ENCODE assay signal across 9 cellular contexts in genomic region chr4:681736-682451, GRCh38. TPM values are rescaled to one million over a fixed set of nuclear protein-coding genes. Genes with fewer than 3 reads are reported as not detected.
DNase-seq lines count a peak whose midpoint lies in the region; ATAC-seq and TF ChIP-seq lines count a peak whose summit lies in the region.
"Had no signal": no experiment of that assay in that cellular context is flagged by ENCODE, and none has a peak within 500 bp of the region (broad histone marks: within the 10 kb centered on the region; RNA-seq: fewer than 3 reads in every experiment).

No MANE protein-coding gene starts in this region.

- H3K27me3 ChIP-seq in CD4-positive, alpha-beta T cell (ENCODE audit: control insufficient read depth, insufficient read depth, low read length): no peaks in the 10 kb centered on the region
- H3K27me3 ChIP-seq in H9 (ENCODE audit: insufficient read depth, low read length) (no peaks in the 10 kb centered on the region), right lobe of liver (no peaks in the 10 kb centered on the region), MM.1S (replicated peaks; ENCODE audit: insufficient read depth, low read length) (no peaks in the 10 kb centered on the region)

- POLR2A ChIA-PET in CD4-positive, alpha-beta T cell (lab: Charles Lee): interaction anchor here (0.5 kb wide), 1 partner anchor 62 kb away, joined by 3 read pairs; no protein-coding TSS in a partner anchor
- POLR2A ChIA-PET in WTC11 (lab: Charles Lee): no interaction called here

- no peak overlapping the region for H3K27ac ChIP-seq in CD4-positive, alpha-beta T cell (ENCODE audit: low read depth, low read length)
- H3K27ac ChIP-seq in H9 (ENCODE audit: insufficient read length, low read depth, low read length) (no peak overlapping the region), right lobe of liver (no peak overlapping the region), MM.1S (ENCODE audit: low read length) (no peak overlapping the region)

- H2BK15ac ChIP-seq in H9 (ENCODE audit: low read depth, low read length): no peak overlapping the region

- H3K4me3 ChIP-seq in right lobe of liver: peak overlapping the region in 1 of 3 donors; percentile 26
- no peak overlapping the region for H3K4me3 ChIP-seq in MM.1S (ENCODE audit: low read length)

- no peaks in the 10 kb centered on the region for H3K79me1 ChIP-seq in H9 (ENCODE audit: insufficient read depth, low read depth, low read length, poor library complexity, severe bottlenecking)

- peaks cover 5% of the 10 kb centered on the region for H3K23me2 ChIP-seq in H9 (ENCODE audit: insufficient read length, low read depth, low read length, poor library complexity, severe bottlenecking)

- no peak overlapping the region for H2BK120ac ChIP-seq in H9 (ENCODE audit: low read depth, low read length, poor library complexity, severe bottlenecking)

- H2BK12ac ChIP-seq in H9 (ENCODE audit: insufficient read length, low read depth, low read length): no peak overlapping the region

- peaks cover 12% of the 10 kb centered on the region for H3K27me3 Mint-ChIP-seq in CD4-positive, alpha-beta T cell
- peaks cover 13% of the 10 kb centered on the region for H3K27me3 Mint-ChIP-seq in H9 (ENCODE audit: low read depth)
- no peaks in the 10 kb centered on the region for H3K27me3 Mint-ChIP-seq in WTC11 (ENCODE audit: low read depth)

- H3K4me3 Mint-ChIP-seq in CD4-positive, alpha-beta T cell: no peak overlapping the region
- H3K4me3 Mint-ChIP-seq in H9 (peak overlapping the region in 1 of 2 experiments; percentile 57; a peak in 1 of 5 replicates), WTC11 (no peak overlapping the region)
- H3K4me3 Mint-ChIP-seq: neural crest cell had no signal

- H3K4me2 ChIP-seq in H9 (ENCODE audit: insufficient read depth, insufficient read length, low read length) (no peak overlapping the region), MM.1S (ENCODE audit: low read depth, low read length) (no peak overlapping the region)

- no peak overlapping the region for H3K56ac ChIP-seq in H9 (ENCODE audit: insufficient read length, low read depth, low read length)

- no peaks in the 10 kb centered on the region for H3K4me1 Mint-ChIP-seq in CD4-positive, alpha-beta T cell (ENCODE audit: low read depth)
- H3K4me1 Mint-ChIP-seq in H9 (peaks cover 2 to 20% of the 10 kb centered on the region in 2 experiments), WTC11 (0 out of 2 replicates have a peak, but pooled peaks cover 6% of the 10 kb centered on the region)

- no peak overlapping the region for H4K91ac ChIP-seq in H9 (ENCODE audit: insufficient read length, low read depth, low read length)

- no peak overlapping the region for H4K5ac ChIP-seq in H9 (ENCODE audit: insufficient read length, low read depth, low read length)

- no peaks in the 10 kb centered on the region for H3K36me3 ChIP-seq in right lobe of liver
- H3K36me3 ChIP-seq in MM.1S (replicated peaks; ENCODE audit: insufficient read depth, low read length): no peaks in the 10 kb centered on the region

- intact Hi-C loops in CD4-positive, alpha-beta T cell (cut with DNase I, micrococcal nuclease): no loop called here
- intact Hi-C loops in right lobe of liver (cut with DNase I): no loop called here

- no peak for TF ChIP-seq CTCF in CD4-positive, alpha-beta T cell (IDR thresholded peaks at IDR 0.05)
- TF ChIP-seq CTCF in H9 (conservative IDR thresholded peaks at IDR 0.05) (no peak), WTC11 (IDR thresholded peaks at IDR 0.05) (no peak), right lobe of liver (IDR thresholded peaks at IDR 0.05) (no peak), MM.1S (IDR thresholded peaks at IDR 0.05; ENCODE audit: low read length) (no peak)

- no peak overlapping the region for H2AK5ac ChIP-seq in H9 (ENCODE audit: insufficient read length, low read length)

- no peaks in the 10 kb centered on the region for H3K36me3 Mint-ChIP-seq in CD4-positive, alpha-beta T cell (ENCODE audit: low read depth)
- H3K36me3 Mint-ChIP-seq in H9 (ENCODE audit: insufficient read depth in 1 of 3, low read depth in 3 of 3): no peaks in the 10 kb centered on the region; a peak in 3 of 7 replicates
- no peaks in the 10 kb centered on the region for H3K36me3 Mint-ChIP-seq in WTC11

- CTCF ChIA-PET in CD4-positive, alpha-beta T cell (lab: Charles Lee): no interaction called here
- CTCF ChIA-PET in WTC11 (lab: Charles Lee): interaction anchor here (1.3 to 2.9 kb wide), 3 partner anchors 8 to 79 kb away, joined by 4 to 35 read pairs (median 5); partner anchors contain the start of genes ATP5ME and MYL5

- H3K9me3 Mint-ChIP-seq in CD4-positive, alpha-beta T cell: no peaks in the 10 kb centered on the region
- no peaks in the 10 kb centered on the region; a peak in 1 of 5 replicates for H3K9me3 Mint-ChIP-seq in H9
- no peaks in the 10 kb centered on the region for H3K9me3 Mint-ChIP-seq in WTC11
- H3K9me3 Mint-ChIP-seq: neural crest cell had no signal

- no peaks in the 10 kb centered on the region for H3K9me3 ChIP-seq in CD4-positive, alpha-beta T cell (ENCODE audit: control insufficient read depth, low read length)
- H3K9me3 ChIP-seq in H9 (ENCODE audit: control insufficient read depth, low read depth, low read length): no peaks in the 10 kb centered on the region
- H3K9me3 ChIP-seq in right lobe of liver: no peaks in the 10 kb centered on the region
- no peaks in the 10 kb centered on the region for H3K9me3 ChIP-seq in MM.1S (replicated peaks; ENCODE audit: insufficient read depth, low read length)

- H3K4ac ChIP-seq in H9 (ENCODE audit: low read depth, low read length): no peak overlapping the region

- H2AFZ ChIP-seq in H9 (ENCODE audit: low read length) (no peak overlapping the region), MM.1S (ENCODE audit: low read length) (no peak overlapping the region)

- no peak overlapping the region for H2BK20ac ChIP-seq in H9 (ENCODE audit: low read depth, low read length, poor library complexity, severe bottlenecking)

- no peak overlapping the region for H3T11ph ChIP-seq in H9 (ENCODE audit: low read length)

- no CpG with 5 or more reads among the region's 58 CpGs for WGBS in H9 (ENCODE audit: extremely low coverage, insufficient read length, low lambda C conversion rate)
- 11% methylated on average over 13 of the region's 58 CpGs for WGBS in right lobe of liver (ENCODE audit: insufficient coverage, low coverage, low lambda C conversion rate, missing lambda C conversion rate)

- H3K27ac Mint-ChIP-seq in CD4-positive, alpha-beta T cell: no peak overlapping the region
- H3K27ac Mint-ChIP-seq in H9: no peak overlapping the region
- H3K27ac Mint-ChIP-seq in WTC11: no peak overlapping the region

- no peak overlapping the region for H3K9ac ChIP-seq in H9 (ENCODE audit: extremely low read depth, insufficient read length, low read length)
- H3K9ac ChIP-seq in MM.1S (ENCODE audit: low read length): no peak overlapping the region

- H3K9me2 ChIP-seq in MM.1S (replicated peaks; ENCODE audit: insufficient read depth, low read length): no peaks in the 10 kb centered on the region

- no peak overlapping the region for H4K8ac ChIP-seq in H9 (replicated peaks; ENCODE audit: insufficient read length, low read depth, low read length)

- no peak for TF ChIP-seq POLR2A in right lobe of liver (IDR thresholded peaks at IDR 0.05)

- no peaks in the 10 kb centered on the region for H3K4me1 ChIP-seq in H9 (ENCODE audit: insufficient read depth, low read length)
- peaks cover 0 to 11% (median 5%) of the 10 kb centered on the region in 4 donors for H3K4me1 ChIP-seq in right lobe of liver
- no peaks in the 10 kb centered on the region for H3K4me1 ChIP-seq in MM.1S (ENCODE audit: low read length)

- no peaks in the 10 kb centered on the region for H3K79me2 ChIP-seq in H9 (ENCODE audit: insufficient read depth, low read length)
- no peaks in the 10 kb centered on the region for H3K79me2 ChIP-seq in MM.1S (ENCODE audit: low read length)

- DNase-seq in CD4-positive, alpha-beta T cell: peak in 2 of 10 experiments; percentile 38 to 49
- peak; percentile 70 for DNase-seq in H9
- peak; percentile 54 for DNase-seq in WTC11 (ENCODE audit: low spot score)
- DNase-seq in right lobe of liver: peak in 2 of 3 donors; percentile 60 to 70
- DNase-seq in GM19240 (ENCODE audit: insufficient read length, low spot score): no peak
- DNase-seq in D341Med (ENCODE audit: low spot score): no peak
- DNase-seq in MM.1S: no peak
- no peak for DNase-seq in stimulated activated CD4-positive, alpha-beta T cell treated with anti-CD3 and anti-CD28 coated beads, Interleukin-12 subunit alpha, Interleukin-12 subunit beta, amount 100 ng/mL, for 4 hours

- no peaks in the 10 kb centered on the region for H3F3A ChIP-seq in MM.1S (ENCODE audit: insufficient read depth, low read length)

- H3K18ac ChIP-seq in H9 (ENCODE audit: insufficient read length, low read depth, low read length): no peak overlapping the region

- no peak overlapping the region for H3K14ac ChIP-seq in H9 (ENCODE audit: insufficient read depth, low read length)

- no peaks in the 10 kb centered on the region for H4K20me1 ChIP-seq in H9 (ENCODE audit: control insufficient read depth, insufficient read depth, insufficient read length)
- no peaks in the 10 kb centered on the region for H4K20me1 ChIP-seq in MM.1S (ENCODE audit: insufficient read depth, low read length)

- no peak overlapping the region for H3K23ac ChIP-seq in H9 (ENCODE audit: insufficient read length, low read depth, low read length)

- ATAC-seq in CD4-positive, alpha-beta T cell (ENCODE audit: poor library complexity): peak; percentile 35
- ATAC-seq in WTC11 (no peak), right lobe of liver (peak; percentile 17 to 63 (median 34))

- no peak overlapping the region for H2BK5ac ChIP-seq in H9 (ENCODE audit: insufficient read length, low read length)

RNA-seq across cellular contexts. Expression of gene SLC49A3, which starts 7.1 kb away (rescaled TPM):
- under 1 TPM; 0.22 to 0.91 TPM for total RNA-seq in CD4-positive, alpha-beta T cell
- total RNA-seq in H9 (2021) (6.8 and 6.9 TPM in 2 replicates), WTC11 (2021) (5.8 to 6.8 TPM (median 6.7 TPM) in 3 replicates), right lobe of liver (1 to 10 TPM; 2.9 to 9.0 (median 5.2) TPM)

RNA-seq across cellular contexts. Expression of gene MYL5, which starts 7.6 kb away (rescaled TPM):
- total RNA-seq in CD4-positive, alpha-beta T cell: 10 to 100 TPM; 25.3 to 29.2 TPM
- total RNA-seq in H9 (2021) (18.0 and 18.4 TPM in 2 replicates), WTC11 (2021) (12.1 to 22.2 TPM (median 14.8 TPM) in 3 replicates), right lobe of liver (1 to 10 TPM; 6.9 to 9.2 (median 8.4) TPM)

RNA-seq across cellular contexts. Expression of gene ATP5ME, which starts 7.8 kb away (rescaled TPM):
- total RNA-seq in CD4-positive, alpha-beta T cell: 100 to 1,000 TPM; 109 to 126 TPM
- 425 and 433 TPM in 2 replicates for total RNA-seq in H9 (2021)
- 458 to 478 TPM (median 468 TPM) in 3 replicates for total RNA-seq in WTC11 (2021)
- total RNA-seq in right lobe of liver: 100 to 1,000 TPM in 4 of 6 experiments, 10 to 100 TPM in 2; 78.2 to 225 (median 162) TPM

RNA-seq across cellular contexts. Expression of gene PCGF3, which starts 23.7 kb away (rescaled TPM):
- 10 to 100 TPM; 45.1 to 48.6 TPM for total RNA-seq in CD4-positive, alpha-beta T cell
- total RNA-seq in H9 (2021): 42.6 and 43.1 TPM in 2 replicates
- total RNA-seq in WTC11 (2021): 59.2 to 65.7 TPM (median 62.8 TPM) in 3 replicates
- 10 to 100 TPM; 13.0 to 23.5 (median 14.7) TPM for total RNA-seq in right lobe of liver

RNA-seq across cellular contexts. Expression of gene PDE6B, which starts 56.5 kb away (rescaled TPM):
- total RNA-seq in CD4-positive, alpha-beta T cell: 10 to 100 TPM; 11.4 to 12.4 TPM
- total RNA-seq in H9 (2021): 10.2 and 10.8 TPM in 2 replicates
- 7.1 to 13.1 TPM (median 13.0 TPM) in 3 replicates for total RNA-seq in WTC11 (2021)
- 1 to 10 TPM in 1 of 6 experiments, under 1 TPM in 4, not detected in 1; 0.24 to 1.9 (median 0.76) TPM for total RNA-seq in right lobe of liver

Comparison
In these comparisons a context has a peak if more than half of its experiments do, and no peak if none do; other contexts are left out.
1. DNase-seq: peak in H9 (single experiment), WTC11 (single experiment) and right lobe of liver (2 of 3); none in GM19240 (single experiment), D341Med (single experiment), MM.1S (single experiment) and stimulated activated CD4-positive, alpha-beta T cell treated with anti-CD3 and anti-CD28 coated beads, Interleukin-12 subunit alpha, Interleukin-12 subunit beta, amount 100 ng/mL, for 4 hours (single experiment).